In genomic region chr1:46947706-46948105, GRCh38 we compare ENCODE assay signal across 12 cellular contexts. TPM values are rescaled to one million over a fixed set of nuclear protein-coding genes. Genes with fewer than 3 reads are reported as not detected.
"Had no signal": no experiment of that assay in that cellular context is flagged by ENCODE, and none has a peak within 500 bp of the region (broad histone marks: within the 10 kb centered on the region; RNA-seq: fewer than 3 reads in every experiment).

No MANE protein-coding gene starts in this region.

RNA-seq across cellular contexts. Expression of gene CYP4A11, which starts 6.4 kb away (rescaled TPM):
- total RNA-seq: activated CD4-positive, alpha-beta memory T cell treated with anti-CD3 and anti-CD28 coated beads, Interleukin-2, amount 10 ng/mL, durations not matched to agents 7 days and 5 days; activated CD4-positive, alpha-beta T cell treated with anti-CD3 and anti-CD28 coated beads for 36 hours; activated CD4-positive, alpha-beta T cell treated with anti-CD3 and anti-CD28 coated beads, Interleukin-2, amount 10 ng/mL, durations not matched to agents 7 days and 5 days; activated CD8-positive, alpha-beta memory T cell treated with anti-CD3 and anti-CD28 coated beads, Interleukin-2, amount 10 ng/mL, durations not matched to agents 7 days and 5 days; activated CD8-positive, alpha-beta T cell treated with anti-CD3 and anti-CD28 coated beads, Interleukin-2, amount 10 ng/mL, durations not matched to agents 7 days and 5 days; activated naive CD8-positive, alpha-beta T cell treated with anti-CD3 and anti-CD28 coated beads, Interleukin-2, amount 10 ng/mL, durations not matched to agents 7 days and 5 days; activated T-helper 2 cell treated with anti-CD3 and anti-CD28 coated beads, Interferon-gamma antibody, Interleukin-2, Interleukin-4, amounts not matched to agents 10 μg/mL and 5 μg/mL and 100 μg/mL, durations not matched to agents 14 hours and 24 hours and 36 hours; ascending aorta; cardiac septum; T-helper 1 cell treated with Interleukin-12 subunit alpha and Interleukin-12 subunit beta and Interleukin-4 antibody, amounts not matched to agents 30 ng/mL and 1 ng/mL, for 36 hours; T-helper 17 cell; T-helper 2 cell treated with Interferon-gamma antibody and Interleukin-4, amounts not matched to agents 100 ng/mL and 5 ng/mL, for 36 hours had no signal
